35 cellular contexts compared by ENCODE assay signal in genomic region chr16:59552164-59552563, GRCh38.
"Had no signal": no experiment of that assay in that cellular context is flagged by ENCODE, and none has a peak within 500 bp of the region (broad histone marks: within the 10 kb centered on the region; RNA-seq: fewer than 3 reads in every experiment).

No MANE protein-coding gene starts in this region.

- DNase-seq: activated CD4-positive, alpha-beta memory T cell treated with anti-CD3 and anti-CD28 coated beads for 36 hours; activated CD4-positive, alpha-beta T cell treated with anti-CD3 and anti-CD28 coated beads for 36 hours; activated CD4-positive, alpha-beta T cell treated with anti-CD3 and anti-CD28 coated beads, Interleukin-2, amount 10 ng/mL, durations not matched to agents 24 days and 14 days; activated CD4-positive, CD25-positive, alpha-beta regulatory T cell; activated CD4-positive, CD25-positive, alpha-beta regulatory T cell treated with anti-CD3 and anti-CD28 coated beads, Interleukin-2, amount 50 U/mL, for 72 hours; activated CD8-positive, alpha-beta memory T cell treated with anti-CD3 and anti-CD28 coated beads, Interleukin-2, amount 10 ng/mL, durations not matched to agents 7 days and 5 days; activated CD8-positive, alpha-beta memory T cell treated with anti-CD3 and anti-CD28 coated beads, Interleukin-2, amount 50 U/mL, for 4 hours; activated CD8-positive, alpha-beta T cell treated with anti-CD3 and anti-CD28 coated beads, Interleukin-2, amount 10 ng/mL, durations not matched to agents 7 days and 5 days; activated effector memory CD4-positive, alpha-beta T cell treated with anti-CD3 and anti-CD28 coated beads, Interleukin-2, amount 50 U/mL, for 16 hours; activated naive CD4-positive, alpha-beta T cell treated with anti-CD3 and anti-CD28 coated beads for 36 hours; activated naive CD8-positive, alpha-beta T cell treated with anti-CD3 and anti-CD28 coated beads for 36 hours; activated naive CD8-positive, alpha-beta T cell treated with anti-CD3 and anti-CD28 coated beads, Interleukin-2, amount 50 U/mL, for 24 hours; activated T-cell treated with anti-CD3 and anti-CD28 coated beads, Interleukin-2, amount 50 U/mL, for 1 hour; activated T-cell treated with anti-CD3 and anti-CD28 coated beads, Interleukin-2, amount 50 U/mL, for 48 hours; adrenal gland; amygdala; aorta; central memory CD4-positive, alpha-beta T cell; cerebellar nuclear complex; colonic mucosa; effector CD8-positive, alpha-beta T cell; foreskin fibroblast; head of caudate nucleus; T-helper 2 cell had no signal

- H3K4me1 Mint-ChIP-seq: activated CD4-positive, alpha-beta T cell treated with anti-CD3 and anti-CD28 coated beads for 36 hours; activated CD4-positive, alpha-beta T cell treated with anti-CD3 and anti-CD28 coated beads, Interleukin-2, amount 10 ng/mL, durations not matched to agents 24 days and 14 days; activated CD8-positive, alpha-beta memory T cell treated with anti-CD3 and anti-CD28 coated beads, Interleukin-2, amount 10 ng/mL, durations not matched to agents 7 days and 5 days; activated naive CD4-positive, alpha-beta T cell treated with anti-CD3 and anti-CD28 coated beads, Interleukin-2, amount 50 U/mL, for 24 hours; activated naive CD8-positive, alpha-beta T cell treated with anti-CD3 and anti-CD28 coated beads for 36 hours; activated naive CD8-positive, alpha-beta T cell treated with anti-CD3 and anti-CD28 coated beads, Interleukin-2, amount 50 U/mL, for 24 hours; brain had no signal

- H3K27me3 ChIP-seq: adrenal gland, breast epithelium, cardiac muscle cell, colonic mucosa had no signal

- H3K27ac ChIP-seq: adrenal gland, breast epithelium, cardiac muscle cell, colonic mucosa, epithelial cell of prostate had no signal

- H3K4me1 ChIP-seq: adrenal gland, breast epithelium, colonic mucosa had no signal

- ATAC-seq: activated CD4-positive, alpha-beta T cell treated with anti-CD3 and anti-CD28 coated beads for 36 hours; activated CD8-positive, alpha-beta memory T cell treated with anti-CD3 and anti-CD28 coated beads, Interleukin-2, amount 10 ng/mL, durations not matched to agents 7 days and 5 days; activated CD8-positive, alpha-beta T cell treated with anti-CD3 and anti-CD28 coated beads, Interleukin-2, amount 10 ng/mL, durations not matched to agents 7 days and 5 days; activated naive CD8-positive, alpha-beta T cell treated with anti-CD3 and anti-CD28 coated beads, Interleukin-2, amount 50 U/mL, for 24 hours; esophagus mucosa had no signal

- FAIRE-seq: endometrium, endothelial cell of umbilical vein, frontal cortex had no signal

- H3K4me3 Mint-ChIP-seq: activated CD4-positive, alpha-beta memory T cell treated with anti-CD3 and anti-CD28 coated beads for 36 hours; activated CD4-positive, alpha-beta T cell treated with anti-CD3 and anti-CD28 coated beads for 36 hours; activated CD4-positive, alpha-beta T cell treated with anti-CD3 and anti-CD28 coated beads, Interleukin-2, amount 10 ng/mL, durations not matched to agents 24 days and 14 days; activated CD8-positive, alpha-beta memory T cell treated with anti-CD3 and anti-CD28 coated beads, Interleukin-2, amount 10 ng/mL, durations not matched to agents 7 days and 5 days; activated CD8-positive, alpha-beta T cell treated with anti-CD3 and anti-CD28 coated beads, Interleukin-2, amount 10 ng/mL, durations not matched to agents 7 days and 5 days; activated naive CD4-positive, alpha-beta T cell treated with anti-CD3 and anti-CD28 coated beads for 36 hours; activated naive CD4-positive, alpha-beta T cell treated with anti-CD3 and anti-CD28 coated beads, Interleukin-2, amount 50 U/mL, for 24 hours; activated naive CD8-positive, alpha-beta T cell treated with anti-CD3 and anti-CD28 coated beads for 36 hours; activated naive CD8-positive, alpha-beta T cell treated with anti-CD3 and anti-CD28 coated beads, Interleukin-2, amount 50 U/mL, for 24 hours; activated T-helper 1 cell treated with anti-CD3 and anti-CD28 coated beads, Interleukin-12 subunit alpha, Interleukin-12 subunit beta, Interleukin-2, Interleukin-4 antibody, amounts not matched to agents 30 ng/mL and 10 ng/mL and 1 ng/mL, durations not matched to agents 14 hours and 24 hours and 36 hours; brain had no signal

- H3K9me3 ChIP-seq: adrenal gland, breast epithelium, colonic mucosa had no signal

- H3K27ac Mint-ChIP-seq: activated CD4-positive, alpha-beta memory T cell treated with anti-CD3 and anti-CD28 coated beads for 36 hours; activated CD4-positive, alpha-beta T cell treated with anti-CD3 and anti-CD28 coated beads for 36 hours; activated CD4-positive, alpha-beta T cell treated with anti-CD3 and anti-CD28 coated beads, Interleukin-2, amount 10 ng/mL, durations not matched to agents 24 days and 14 days; activated CD8-positive, alpha-beta memory T cell treated with anti-CD3 and anti-CD28 coated beads, Interleukin-2, amount 10 ng/mL, durations not matched to agents 7 days and 5 days; activated CD8-positive, alpha-beta T cell treated with anti-CD3 and anti-CD28 coated beads, Interleukin-2, amount 10 ng/mL, durations not matched to agents 7 days and 5 days; activated naive CD4-positive, alpha-beta T cell treated with anti-CD3 and anti-CD28 coated beads for 36 hours; activated naive CD4-positive, alpha-beta T cell treated with anti-CD3 and anti-CD28 coated beads, Interleukin-2, amount 50 U/mL, for 24 hours; activated naive CD8-positive, alpha-beta T cell treated with anti-CD3 and anti-CD28 coated beads for 36 hours; activated naive CD8-positive, alpha-beta T cell treated with anti-CD3 and anti-CD28 coated beads, Interleukin-2, amount 50 U/mL, for 24 hours; activated T-helper 1 cell treated with anti-CD3 and anti-CD28 coated beads, Interleukin-12 subunit alpha, Interleukin-12 subunit beta, Interleukin-2, Interleukin-4 antibody, amounts not matched to agents 30 ng/mL and 10 ng/mL and 1 ng/mL, durations not matched to agents 14 hours and 24 hours and 36 hours; activated T-helper 2 cell treated with anti-CD3 and anti-CD28 coated beads, Interferon-gamma antibody, Interleukin-2, Interleukin-4, amounts not matched to agents 10 μg/mL and 5 μg/mL and 100 μg/mL, durations not matched to agents 14 hours and 24 hours and 36 hours; brain had no signal

- H3K9me3 Mint-ChIP-seq: activated CD4-positive, alpha-beta T cell treated with anti-CD3 and anti-CD28 coated beads, Interleukin-2, amount 10 ng/mL, durations not matched to agents 24 days and 14 days; activated naive CD4-positive, alpha-beta T cell treated with anti-CD3 and anti-CD28 coated beads for 36 hours; activated naive CD8-positive, alpha-beta T cell treated with anti-CD3 and anti-CD28 coated beads for 36 hours; activated T-helper 1 cell treated with anti-CD3 and anti-CD28 coated beads, Interleukin-12 subunit alpha, Interleukin-12 subunit beta, Interleukin-2, Interleukin-4 antibody, amounts not matched to agents 30 ng/mL and 10 ng/mL and 1 ng/mL, durations not matched to agents 14 hours and 24 hours and 36 hours; brain had no signal

- H3K27me3 Mint-ChIP-seq: activated CD4-positive, alpha-beta memory T cell treated with anti-CD3 and anti-CD28 coated beads for 36 hours; activated CD4-positive, alpha-beta T cell treated with anti-CD3 and anti-CD28 coated beads for 36 hours; activated CD4-positive, alpha-beta T cell treated with anti-CD3 and anti-CD28 coated beads, Interleukin-2, amount 10 ng/mL, durations not matched to agents 24 days and 14 days; activated CD8-positive, alpha-beta memory T cell treated with anti-CD3 and anti-CD28 coated beads, Interleukin-2, amount 10 ng/mL, durations not matched to agents 7 days and 5 days; activated naive CD4-positive, alpha-beta T cell treated with anti-CD3 and anti-CD28 coated beads, Interleukin-2, amount 50 U/mL, for 24 hours; activated naive CD8-positive, alpha-beta T cell treated with anti-CD3 and anti-CD28 coated beads for 36 hours; activated naive CD8-positive, alpha-beta T cell treated with anti-CD3 and anti-CD28 coated beads, Interleukin-2, amount 50 U/mL, for 24 hours; brain had no signal

- H3K36me3 ChIP-seq: adrenal gland, breast epithelium, cardiac muscle cell, colonic mucosa had no signal

- H3K36me3 Mint-ChIP-seq: activated CD4-positive, alpha-beta memory T cell treated with anti-CD3 and anti-CD28 coated beads for 36 hours; activated CD8-positive, alpha-beta memory T cell treated with anti-CD3 and anti-CD28 coated beads, Interleukin-2, amount 10 ng/mL, durations not matched to agents 7 days and 5 days; activated naive CD4-positive, alpha-beta T cell treated with anti-CD3 and anti-CD28 coated beads, Interleukin-2, amount 50 U/mL, for 24 hours; activated naive CD8-positive, alpha-beta T cell treated with anti-CD3 and anti-CD28 coated beads for 36 hours; brain had no signal

- H3K4me3 ChIP-seq: adrenal gland, breast epithelium, cardiac muscle cell, colonic mucosa had no signal
